8 cellular contexts compared by ENCODE assay signal in genomic region chr9:111897831-111898144, GRCh38. TPM values are rescaled to one million over a fixed set of nuclear protein-coding genes. Genes with fewer than 3 reads are reported as not detected.
A peak's percentile ranks its signal among the peaks of the same experiment; 100 is the strongest.
DNase-seq lines count a peak whose midpoint lies in the region; ATAC-seq and TF ChIP-seq lines count a peak whose summit lies in the region.

No MANE protein-coding gene starts in this region.

- peak overlapping the region; percentile 92 for H3K4me3 ChIP-seq in GM08714 (ENCODE audit: low read length)
- H3K4me3 ChIP-seq in colonic mucosa = peak overlapping the region; percentile 84
- peak overlapping the region; percentile 97 for H3K4me3 ChIP-seq in neural progenitor cell

- H3K4me1 ChIP-seq in colonic mucosa (peaks cover 9% of the 10 kb centered on the region), neural progenitor cell (peaks cover 28% of the 10 kb centered on the region)

- no peak for TF ChIP-seq CTCF in colonic mucosa (IDR thresholded peaks at IDR 0.05)
- no peak for TF ChIP-seq CTCF in neural progenitor cell (IDR thresholded peaks at IDR 0.05)

- H3K4me2 ChIP-seq in neural progenitor cell = peak overlapping the region; percentile 94

- H3K36me3 Mint-ChIP-seq in neural progenitor cell = no peaks in the 10 kb centered on the region

- H3K9me3 ChIP-seq in colonic mucosa (no peaks in the 10 kb centered on the region), neural progenitor cell (ENCODE audit: low read depth) (no peaks in the 10 kb centered on the region)

- DNase-seq in Kasumi-1 (lab: John Stamatoyannopoulos, UW) (peak; percentile 9 to 25), colonic mucosa (peak; percentile 47), neural progenitor cell (ENCODE audit: low spot score) (no peak), cerebellar nuclear complex (lab: John Stamatoyannopoulos, UW) (no peak), AG08395 (ENCODE audit: low spot score) (no peak), NCI-H2171 (lab: John Stamatoyannopoulos, UW) (no peak)

- no peak overlapping the region for H3K4me3 Mint-ChIP-seq in neural progenitor cell

- intact Hi-C loops in colonic mucosa (cut with DNase I) = loop anchor here (10.0 kb wide), 1 partner anchor 177 kb away; no protein-coding TSS in a partner anchor

- H3K9ac ChIP-seq in colonic mucosa (ENCODE audit: low read depth in 2 of 2, low read length in 2 of 2) (peak overlapping the region; percentile 87 to 98), neural progenitor cell (peak overlapping the region; percentile 58)

- H3K27ac Mint-ChIP-seq in neural progenitor cell = no peak overlapping the region

- H3K27ac ChIP-seq in colonic mucosa (peak overlapping the region; percentile 95), neural progenitor cell (no peak overlapping the region)

- H3K36me3 ChIP-seq in colonic mucosa (no peaks in the 10 kb centered on the region), neural progenitor cell (no peaks in the 10 kb centered on the region)

- no peaks in the 10 kb centered on the region for H3K9me3 Mint-ChIP-seq in neural progenitor cell

- peak overlapping the region; percentile 93 for H2AFZ ChIP-seq in neural progenitor cell (replicated peaks)

- H3K27me3 Mint-ChIP-seq in neural progenitor cell (ENCODE audit: insufficient read depth, low read depth) = no peaks in the 10 kb centered on the region

- peaks cover 57% of the 10 kb centered on the region for H3K79me2 ChIP-seq in neural progenitor cell (ENCODE audit: low read depth)

- peaks cover 22% of the 10 kb centered on the region for H3F3A ChIP-seq in neural progenitor cell (ENCODE audit: low read depth)

- H4K20me1 ChIP-seq in neural progenitor cell (ENCODE audit: low read depth) = peaks cover 51% of the 10 kb centered on the region

- peak; percentile 43 for ATAC-seq in GM21515 (IDR thresholded peaks at IDR 0.05; ENCODE audit: unreplicated experiment)

- H3K27me3 ChIP-seq in colonic mucosa (no peaks in the 10 kb centered on the region), neural progenitor cell (no peaks in the 10 kb centered on the region)

- peaks cover 3% of the 10 kb centered on the region for H3K4me1 Mint-ChIP-seq in neural progenitor cell

RNA-seq across cellular contexts. Expression of gene UGCG, which starts 1.2 kb away (rescaled TPM):
- total RNA-seq in colonic mucosa (10 to 100 TPM; 17.6 to 56.1 TPM), neural progenitor cell (ENCODE audit: low replicate concordance) (32.3 and 48.1 TPM in 2 replicates)

Comparison
In these comparisons a context has a peak if more than half of its experiments do, and no peak if none do; other contexts are left out.
1. DNase-seq: peak in Kasumi-1 (2 of 2) and colonic mucosa (single experiment); none in neural progenitor cell (single experiment), cerebellar nuclear complex (0 of 2), AG08395 (single experiment) and NCI-H2171 (single experiment).
2. Peak in every context shown above with its lines, with median percentiles within 50 percentile points of each other: H3K4me3 ChIP-seq.